In genomic region chr5:134227786-134228185, GRCh38 we compare ENCODE assay signal across 2 cellular contexts.
TF ChIP-seq lines count a peak whose summit lies in the region.

No MANE protein-coding gene starts in this region.

TF ChIP-seq in GM12878, 131 proteins besides CTCF, POLR2A, EP300 and RAD21:
- no peak for TF ChIP-seq SREBF2 (IDR thresholded peaks at IDR 0.05; ENCODE audit: low read length)
- TF ChIP-seq, protein P1, sequence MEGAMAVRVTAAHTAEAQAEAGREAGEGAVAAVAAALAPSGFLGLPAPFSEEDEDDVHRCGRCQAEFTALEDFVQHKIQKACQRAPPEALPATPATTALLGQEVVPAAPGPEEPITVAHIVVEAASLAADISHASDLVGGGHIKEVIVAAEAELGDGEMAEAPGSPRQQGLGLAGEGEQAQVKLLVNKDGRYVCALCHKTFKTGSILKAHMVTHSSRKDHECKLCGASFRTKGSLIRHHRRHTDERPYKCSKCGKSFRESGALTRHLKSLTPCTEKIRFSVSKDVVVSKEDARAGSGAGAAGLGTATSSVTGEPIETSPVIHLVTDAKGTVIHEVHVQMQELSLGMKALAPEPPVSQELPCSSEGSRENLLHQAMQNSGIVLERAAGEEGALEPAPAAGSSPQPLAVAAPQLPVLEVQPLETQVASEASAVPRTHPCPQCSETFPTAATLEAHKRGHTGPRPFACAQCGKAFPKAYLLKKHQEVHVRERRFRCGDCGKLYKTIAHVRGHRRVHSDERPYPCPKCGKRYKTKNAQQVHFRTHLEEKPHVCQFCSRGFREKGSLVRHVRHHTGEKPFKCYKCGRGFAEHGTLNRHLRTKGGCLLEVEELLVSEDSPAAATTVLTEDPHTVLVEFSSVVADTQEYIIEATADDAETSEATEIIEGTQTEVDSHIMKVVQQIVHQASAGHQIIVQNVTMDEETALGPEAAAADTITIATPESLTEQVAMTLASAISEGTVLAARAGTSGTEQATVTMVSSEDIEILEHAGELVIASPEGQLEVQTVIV (IDR thresholded peaks at IDR 0.05; ENCODE audit: borderline replicate concordance, partially characterized antibody) = no peak
- TF ChIP-seq CREB1 (IDR thresholded peaks at IDR 0.05; ENCODE audit: low read depth) = no peak
- no peak for TF ChIP-seq EGR1 (IDR thresholded peaks at IDR 0.05; ENCODE audit: borderline replicate concordance in 1 of 2, low read depth in 2 of 2, low read length in 2 of 2)
- TF ChIP-seq FOXK2 (IDR thresholded peaks at IDR 0.05) = no peak
- no peak for TF ChIP-seq CBX3 (IDR thresholded peaks at IDR 0.05; ENCODE audit: borderline replicate concordance, low read depth)
- TF ChIP-seq, protein P2, sequence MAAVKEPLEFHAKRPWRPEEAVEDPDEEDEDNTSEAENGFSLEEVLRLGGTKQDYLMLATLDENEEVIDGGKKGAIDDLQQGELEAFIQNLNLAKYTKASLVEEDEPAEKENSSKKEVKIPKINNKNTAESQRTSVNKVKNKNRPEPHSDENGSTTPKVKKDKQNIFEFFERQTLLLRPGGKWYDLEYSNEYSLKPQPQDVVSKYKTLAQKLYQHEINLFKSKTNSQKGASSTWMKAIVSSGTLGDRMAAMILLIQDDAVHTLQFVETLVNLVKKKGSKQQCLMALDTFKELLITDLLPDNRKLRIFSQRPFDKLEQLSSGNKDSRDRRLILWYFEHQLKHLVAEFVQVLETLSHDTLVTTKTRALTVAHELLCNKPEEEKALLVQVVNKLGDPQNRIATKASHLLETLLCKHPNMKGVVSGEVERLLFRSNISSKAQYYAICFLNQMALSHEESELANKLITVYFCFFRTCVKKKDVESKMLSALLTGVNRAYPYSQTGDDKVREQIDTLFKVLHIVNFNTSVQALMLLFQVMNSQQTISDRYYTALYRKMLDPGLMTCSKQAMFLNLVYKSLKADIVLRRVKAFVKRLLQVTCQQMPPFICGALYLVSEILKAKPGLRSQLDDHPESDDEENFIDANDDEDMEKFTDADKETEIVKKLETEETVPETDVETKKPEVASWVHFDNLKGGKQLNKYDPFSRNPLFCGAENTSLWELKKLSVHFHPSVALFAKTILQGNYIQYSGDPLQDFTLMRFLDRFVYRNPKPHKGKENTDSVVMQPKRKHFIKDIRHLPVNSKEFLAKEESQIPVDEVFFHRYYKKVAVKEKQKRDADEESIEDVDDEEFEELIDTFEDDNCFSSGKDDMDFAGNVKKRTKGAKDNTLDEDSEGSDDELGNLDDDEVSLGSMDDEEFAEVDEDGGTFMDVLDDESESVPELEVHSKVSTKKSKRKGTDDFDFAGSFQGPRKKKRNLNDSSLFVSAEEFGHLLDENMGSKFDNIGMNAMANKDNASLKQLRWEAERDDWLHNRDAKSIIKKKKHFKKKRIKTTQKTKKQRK (IDR thresholded peaks at IDR 0.05; ENCODE audit: low read depth, low read length) = no peak
- TF ChIP-seq, protein P3, sequence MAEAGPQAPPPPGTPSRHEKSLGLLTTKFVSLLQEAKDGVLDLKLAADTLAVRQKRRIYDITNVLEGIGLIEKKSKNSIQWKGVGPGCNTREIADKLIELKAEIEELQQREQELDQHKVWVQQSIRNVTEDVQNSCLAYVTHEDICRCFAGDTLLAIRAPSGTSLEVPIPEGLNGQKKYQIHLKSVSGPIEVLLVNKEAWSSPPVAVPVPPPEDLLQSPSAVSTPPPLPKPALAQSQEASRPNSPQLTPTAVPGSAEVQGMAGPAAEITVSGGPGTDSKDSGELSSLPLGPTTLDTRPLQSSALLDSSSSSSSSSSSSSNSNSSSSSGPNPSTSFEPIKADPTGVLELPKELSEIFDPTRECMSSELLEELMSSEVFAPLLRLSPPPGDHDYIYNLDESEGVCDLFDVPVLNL (IDR thresholded peaks at IDR 0.05; ENCODE audit: low read depth, low read length) = no peak
- TF ChIP-seq SPI1 (IDR thresholded peaks at IDR 0.05; ENCODE audit: borderline replicate concordance, insufficient read depth, low read depth, low read length) = no peak
- TF ChIP-seq RUNX3 (IDR thresholded peaks at IDR 0.05; ENCODE audit: low read length) = no peak
- no peak for TF ChIP-seq HDAC2 (IDR thresholded peaks at IDR 0.05)

TF ChIP-seq in neural cell, 6 proteins besides CTCF, POLR2A, EP300 and RAD21:
- TF ChIP-seq SMC3 (conservative IDR thresholded peaks at IDR 0.05; ENCODE audit: poor library complexity) (no peak), EZH2 (IDR thresholded peaks at IDR 0.05; ENCODE audit: borderline replicate concordance, insufficient read depth, low read length, poor library complexity, severe bottlenecking) (no peak), POLR2AphosphoS5 (IDR thresholded peaks at IDR 0.05) (no peak), TAF1 (IDR thresholded peaks at IDR 0.05; ENCODE audit: low read depth) (no peak), MXI1 (conservative IDR thresholded peaks at IDR 0.05; ENCODE audit: poor library complexity, severe bottlenecking) (no peak)
- TF ChIP-seq, protein P4, sequence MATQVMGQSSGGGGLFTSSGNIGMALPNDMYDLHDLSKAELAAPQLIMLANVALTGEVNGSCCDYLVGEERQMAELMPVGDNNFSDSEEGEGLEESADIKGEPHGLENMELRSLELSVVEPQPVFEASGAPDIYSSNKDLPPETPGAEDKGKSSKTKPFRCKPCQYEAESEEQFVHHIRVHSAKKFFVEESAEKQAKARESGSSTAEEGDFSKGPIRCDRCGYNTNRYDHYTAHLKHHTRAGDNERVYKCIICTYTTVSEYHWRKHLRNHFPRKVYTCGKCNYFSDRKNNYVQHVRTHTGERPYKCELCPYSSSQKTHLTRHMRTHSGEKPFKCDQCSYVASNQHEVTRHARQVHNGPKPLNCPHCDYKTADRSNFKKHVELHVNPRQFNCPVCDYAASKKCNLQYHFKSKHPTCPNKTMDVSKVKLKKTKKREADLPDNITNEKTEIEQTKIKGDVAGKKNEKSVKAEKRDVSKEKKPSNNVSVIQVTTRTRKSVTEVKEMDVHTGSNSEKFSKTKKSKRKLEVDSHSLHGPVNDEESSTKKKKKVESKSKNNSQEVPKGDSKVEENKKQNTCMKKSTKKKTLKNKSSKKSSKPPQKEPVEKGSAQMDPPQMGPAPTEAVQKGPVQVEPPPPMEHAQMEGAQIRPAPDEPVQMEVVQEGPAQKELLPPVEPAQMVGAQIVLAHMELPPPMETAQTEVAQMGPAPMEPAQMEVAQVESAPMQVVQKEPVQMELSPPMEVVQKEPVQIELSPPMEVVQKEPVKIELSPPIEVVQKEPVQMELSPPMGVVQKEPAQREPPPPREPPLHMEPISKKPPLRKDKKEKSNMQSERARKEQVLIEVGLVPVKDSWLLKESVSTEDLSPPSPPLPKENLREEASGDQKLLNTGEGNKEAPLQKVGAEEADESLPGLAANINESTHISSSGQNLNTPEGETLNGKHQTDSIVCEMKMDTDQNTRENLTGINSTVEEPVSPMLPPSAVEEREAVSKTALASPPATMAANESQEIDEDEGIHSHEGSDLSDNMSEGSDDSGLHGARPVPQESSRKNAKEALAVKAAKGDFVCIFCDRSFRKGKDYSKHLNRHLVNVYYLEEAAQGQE (IDR thresholded peaks at IDR 0.05; ENCODE audit: borderline replicate concordance) = no peak
